ENCODE assay signal across 1 cellular context in the genomic region with DNA sequence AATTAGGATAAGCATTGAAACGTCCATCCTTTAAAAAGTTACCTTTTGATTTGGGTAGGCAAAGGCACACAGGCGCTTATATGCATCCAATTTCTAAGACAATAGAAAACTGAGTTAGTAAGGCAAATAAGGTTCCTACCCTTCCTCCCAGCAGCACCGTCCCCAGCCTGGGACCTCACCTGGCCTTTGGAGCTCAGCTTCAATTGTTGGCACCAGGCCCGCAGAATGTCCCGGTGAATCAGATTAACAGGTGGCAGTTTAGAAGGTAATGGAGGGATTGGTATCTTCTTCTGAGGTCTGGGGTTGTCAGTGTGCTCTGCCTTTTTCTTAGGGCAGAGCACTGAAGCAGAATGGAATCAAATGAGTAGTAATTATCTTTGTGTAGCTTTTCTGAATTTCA.
TF ChIP-seq lines count a peak whose summit lies in the region.

No MANE protein-coding gene starts in this region.

TF ChIP-seq in WTC11, 78 proteins besides CTCF, POLR2A, EP300 and RAD21 (continued from another document):
- TF ChIP-seq E2F4 (CRISPR knock-in tag; IDR thresholded peaks at IDR 0.05; ENCODE audit: borderline replicate concordance, low read depth) = no peak
- no peak for TF ChIP-seq TCF7 (CRISPR knock-in tag; IDR thresholded peaks at IDR 0.05; ENCODE audit: low read depth)
- no peak for TF ChIP-seq STAT6 (CRISPR knock-in tag; conservative IDR thresholded peaks at IDR 0.05; ENCODE audit: low read depth)
